Comparison of ENCODE assay signal across 20 cellular contexts in genomic region chr1:218433744-218434143, GRCh38.
A peak's percentile ranks its signal among the peaks of the same experiment; 100 is the strongest.
DNase-seq lines count a peak whose midpoint lies in the region; TF ChIP-seq lines count a peak whose summit lies in the region.
"Had no signal": no experiment of that assay in that cellular context is flagged by ENCODE, and none has a peak within 500 bp of the region (broad histone marks: within the 10 kb centered on the region; RNA-seq: fewer than 3 reads in every experiment).

No MANE protein-coding gene starts in this region.

- CTCF ChIA-PET in MCF 10A (lab: Yijun Ruan, JAX), result interaction anchor here (0.8 to 0.9 kb wide), 2 partner anchors 53 to 1436 kb away, joined by 3 to 4 read pairs; no protein-coding TSS in a partner anchor
- CTCF ChIA-PET in CD4-positive, alpha-beta memory T cell (lab: Charles Lee; ENCODE audit: partially characterized antibody), result no interaction called here

- no peak overlapping the region for H3K4me3 Mint-ChIP-seq in MCF 10A (ENCODE audit: unreplicated experiment)
- no peak overlapping the region for H3K4me3 Mint-ChIP-seq in CD4-positive, alpha-beta memory T cell
- H3K4me3 Mint-ChIP-seq: activated CD4-positive, alpha-beta memory T cell treated with anti-CD3 and anti-CD28 coated beads, Interleukin-2, amount 10 ng/mL, durations not matched to agents 7 days and 5 days; CD4-positive, CD25-positive, alpha-beta regulatory T cell; naive B cell; stimulated activated effector memory CD8-positive, alpha-beta T cell treated with anti-CD3 and anti-CD28 coated beads, Interleukin-12 subunit alpha, Interleukin-12 subunit beta, amount 100 ng/mL, for 72 hours had no signal

- no peak overlapping the region for H3K27ac ChIP-seq in CD4-positive, alpha-beta memory T cell (ENCODE audit: low read depth, low read length)
- H3K27ac ChIP-seq: KMS-11 had no signal

- no peaks in the 10 kb centered on the region for H3K4me1 ChIP-seq in CD4-positive, alpha-beta memory T cell (ENCODE audit: insufficient read depth, low read length)

- no peak overlapping the region for H3K4me3 ChIP-seq in fibroblast of villous mesenchyme (ENCODE audit: low read depth, low read length)
- H3K4me3 ChIP-seq in retinal pigment epithelial cell (ENCODE audit: low read length), result no peak overlapping the region
- no peak overlapping the region for H3K4me3 ChIP-seq in CD4-positive, alpha-beta memory T cell (ENCODE audit: low read length in 2 of 2)

- no peaks in the 10 kb centered on the region for H3K27me3 Mint-ChIP-seq in MCF 10A (ENCODE audit: insufficient read depth, unreplicated experiment)
- H3K27me3 Mint-ChIP-seq in CD4-positive, alpha-beta memory T cell, result peaks cover 0 to 4% of the 10 kb centered on the region in 2 donors

- no peaks in the 10 kb centered on the region for H3K9me3 Mint-ChIP-seq in MCF 10A (ENCODE audit: unreplicated experiment)
- H3K9me3 Mint-ChIP-seq in CD4-positive, alpha-beta memory T cell, result peaks cover 0 to 3% (median 0%) of the 10 kb centered on the region in 8 donors
- H3K9me3 Mint-ChIP-seq: activated CD4-positive, alpha-beta memory T cell treated with anti-CD3 and anti-CD28 coated beads, Interleukin-2, amount 10 ng/mL, durations not matched to agents 7 days and 5 days; naive B cell; stimulated activated effector memory CD8-positive, alpha-beta T cell treated with anti-CD3 and anti-CD28 coated beads, Interleukin-12 subunit alpha, Interleukin-12 subunit beta, amount 100 ng/mL, for 72 hours had no signal

- no peak overlapping the region for H3K27ac Mint-ChIP-seq in MCF 10A (ENCODE audit: low read depth, unreplicated experiment)
- no peak overlapping the region for H3K27ac Mint-ChIP-seq in CD4-positive, alpha-beta memory T cell
- H3K27ac Mint-ChIP-seq: activated CD4-positive, alpha-beta memory T cell treated with anti-CD3 and anti-CD28 coated beads, Interleukin-2, amount 10 ng/mL, durations not matched to agents 7 days and 5 days; CD4-positive, CD25-positive, alpha-beta regulatory T cell; naive B cell; stimulated activated effector memory CD8-positive, alpha-beta T cell treated with anti-CD3 and anti-CD28 coated beads, Interleukin-12 subunit alpha, Interleukin-12 subunit beta, amount 100 ng/mL, for 72 hours had no signal

- POLR2A ChIA-PET in MCF 10A (lab: Yijun Ruan, JAX), result interaction anchor here (1.1 kb wide), 1 partner anchor 22 kb away, joined by 3 read pairs; no protein-coding TSS in a partner anchor
- POLR2A ChIA-PET in CD4-positive, alpha-beta memory T cell (lab: Charles Lee; ENCODE audit: partially characterized antibody), result no interaction called here

- no peaks in the 10 kb centered on the region for H3K27me3 ChIP-seq in CD4-positive, alpha-beta memory T cell (ENCODE audit: insufficient read depth, low read length)

- TF ChIP-seq CTCF in fibroblast of villous mesenchyme (IDR thresholded peaks at IDR 0.05; ENCODE audit: insufficient read depth, low read depth, low read length) (no peak), retinal pigment epithelial cell (conservative IDR thresholded peaks at IDR 0.05; ENCODE audit: low read depth, low read length) (no peak), MCF 10A (IDR thresholded peaks at IDR 0.05; ENCODE audit: unreplicated experiment) (no peak)

- DNase-seq in HCEC 1CT (peak; percentile 11), astrocyte of the hippocampus (ENCODE audit: low read depth, low spot score) (peak; percentile 54), fibroblast of villous mesenchyme (ENCODE audit: low read depth) (peak; percentile 30), retinal pigment epithelial cell (ENCODE audit: low read depth) (peak; percentile 60), MCF 10A (ENCODE audit: unreplicated experiment) (no peak)
- DNase-seq in stimulated activated CD4-positive, alpha-beta T cell treated with anti-CD3 and anti-CD28 coated beads, Interleukin-4, amount 100 ng/mL, for 4 hours, result no peak
- DNase-seq in CD4-positive, alpha-beta memory T cell, result no peak
- DNase-seq: activated CD4-positive, alpha-beta memory T cell treated with anti-CD3 and anti-CD28 coated beads, Interleukin-2, amount 10 ng/mL, durations not matched to agents 7 days and 5 days; activated effector memory CD4-positive, alpha-beta T cell treated with anti-CD3 and anti-CD28 coated beads, Interleukin-2, amount 50 U/mL, for 16 hours; CD4-positive, CD25-positive, alpha-beta regulatory T cell; DMS53; GF-D8; naive B cell; NCI-H187 treated with DMSO at 0.1 percent for 48 hours; NCI-H226; NCI-H82; OCI-M1; Right ventricle myocardium superior had no signal

- H3K4me1 Mint-ChIP-seq in MCF 10A (ENCODE audit: insufficient read depth, unreplicated experiment), result no peaks in the 10 kb centered on the region
- H3K4me1 Mint-ChIP-seq in CD4-positive, alpha-beta memory T cell, result no peaks in the 10 kb centered on the region
- H3K4me1 Mint-ChIP-seq: activated CD4-positive, alpha-beta memory T cell treated with anti-CD3 and anti-CD28 coated beads, Interleukin-2, amount 10 ng/mL, durations not matched to agents 7 days and 5 days; CD4-positive, CD25-positive, alpha-beta regulatory T cell; stimulated activated effector memory CD8-positive, alpha-beta T cell treated with anti-CD3 and anti-CD28 coated beads, Interleukin-12 subunit alpha, Interleukin-12 subunit beta, amount 100 ng/mL, for 72 hours had no signal

- intact Hi-C loops in MCF 10A (cut with micrococcal nuclease), result no loop called here
- intact Hi-C loops in CD4-positive, alpha-beta memory T cell (cut with micrococcal nuclease), result no loop called here

- BruUV-seq in MCF 10A (replicated peaks; lab: Mats Ljungman, UMichigan), result no TSS peak

- no peaks in the 10 kb centered on the region for H3K36me3 Mint-ChIP-seq in MCF 10A (ENCODE audit: insufficient read depth, unreplicated experiment)
- H3K36me3 Mint-ChIP-seq in CD4-positive, alpha-beta memory T cell, result no peaks in the 10 kb centered on the region
- H3K36me3 Mint-ChIP-seq: CD4-positive, CD25-positive, alpha-beta regulatory T cell; stimulated activated effector memory CD8-positive, alpha-beta T cell treated with anti-CD3 and anti-CD28 coated beads, Interleukin-12 subunit alpha, Interleukin-12 subunit beta, amount 100 ng/mL, for 72 hours had no signal

- no peaks in the 10 kb centered on the region for H3K9me3 ChIP-seq in CD4-positive, alpha-beta memory T cell (ENCODE audit: control insufficient read depth in 1 of 2, low read length in 2 of 2)

- no peaks in the 10 kb centered on the region for H3K36me3 ChIP-seq in CD4-positive, alpha-beta memory T cell (ENCODE audit: insufficient read depth, low read length)

Comparison
In these comparisons a context has a peak if more than half of its experiments do, and no peak if none do; other contexts are left out.
1. DNase-seq: peak in HCEC 1CT (single experiment), astrocyte of the hippocampus (single experiment), fibroblast of villous mesenchyme (single experiment) and retinal pigment epithelial cell (single experiment); none in stimulated activated CD4-positive, alpha-beta T cell treated with anti-CD3 and anti-CD28 coated beads, Interleukin-4, amount 100 ng/mL, for 4 hours (0 of 2), MCF 10A (single experiment) and CD4-positive, alpha-beta memory T cell (0 of 5).